ENCODE assay signal across 10 cellular contexts in genomic region chr9:114395196-114395595, GRCh38. TPM values are rescaled to one million over a fixed set of nuclear protein-coding genes. Genes with fewer than 3 reads are reported as not detected.
A peak's percentile ranks its signal among the peaks of the same experiment; 100 is the strongest.
DNase-seq lines count a peak whose midpoint lies in the region.
"Had no signal": no experiment of that assay in that cellular context is flagged by ENCODE, and none has a peak within 500 bp of the region (broad histone marks: within the 10 kb centered on the region; RNA-seq: fewer than 3 reads in every experiment).

No MANE protein-coding gene starts in this region.

- peaks cover 26 to 75% (median 60%) of the 10 kb centered on the region in 5 donors for H3K4me1 ChIP-seq in subcutaneous abdominal adipose tissue (ENCODE audit: control insufficient read depth in 5 of 5, insufficient read depth in 5 of 5, low read length in 5 of 5)

- H3K4me3 ChIP-seq in subcutaneous abdominal adipose tissue (ENCODE audit: low read depth in 1 of 5, low read length in 5 of 5): peak overlapping the region in 4 of 5 donors; percentile 5 to 50 (median 43)

- peak overlapping the region in 3 of 5 donors; percentile 15 to 72 (median 58) for H3K9ac ChIP-seq in subcutaneous abdominal adipose tissue (ENCODE audit: low read length in 5 of 5)

- POLR2A ChIA-PET in activated CD4-positive, alpha-beta memory T cell treated with anti-CD3 and anti-CD28 coated beads, Interleukin-2, amount 10 ng/mL, durations not matched to agents 7 days and 5 days (lab: Charles Lee): interaction anchor here (1.1 to 8.3 kb wide), 2 partner anchors 10 to 28 kb away, joined by 3 to 135 read pairs; partner anchors contain the start of gene AKNA

- intact Hi-C loops in activated CD4-positive, alpha-beta T cell treated with anti-CD3 and anti-CD28 coated beads, Interleukin-2, amount 10 ng/mL, durations not matched to agents 24 days and 14 days (cut with micrococcal nuclease): no loop called here

- no peaks in the 10 kb centered on the region for H3K9me3 Mint-ChIP-seq in activated CD4-positive, alpha-beta T cell treated with anti-CD3 and anti-CD28 coated beads, Interleukin-2, amount 10 ng/mL, durations not matched to agents 24 days and 14 days
- H3K9me3 Mint-ChIP-seq in activated CD4-positive, alpha-beta memory T cell treated with anti-CD3 and anti-CD28 coated beads, Interleukin-2, amount 10 ng/mL, durations not matched to agents 7 days and 5 days: no peaks in the 10 kb centered on the region

- H3K36me3 ChIP-seq in subcutaneous abdominal adipose tissue (ENCODE audit: control insufficient read depth in 5 of 5, insufficient read depth in 5 of 5, low read length in 5 of 5): no peaks in the 10 kb centered on the region

- peaks cover 53% of the 10 kb centered on the region for H3K4me1 Mint-ChIP-seq in activated CD4-positive, alpha-beta T cell treated with anti-CD3 and anti-CD28 coated beads, Interleukin-2, amount 10 ng/mL, durations not matched to agents 24 days and 14 days
- peaks cover 68% of the 10 kb centered on the region for H3K4me1 Mint-ChIP-seq in activated CD4-positive, alpha-beta memory T cell treated with anti-CD3 and anti-CD28 coated beads, Interleukin-2, amount 10 ng/mL, durations not matched to agents 7 days and 5 days

- H3K27me3 ChIP-seq in layer of hippocampus (ENCODE audit: control insufficient read depth, insufficient read depth, low read length) (no peaks in the 10 kb centered on the region), subcutaneous abdominal adipose tissue (ENCODE audit: control insufficient read depth in 5 of 5, insufficient read depth in 4 of 5, low read length in 5 of 5) (no peaks in the 10 kb centered on the region)

- no peaks in the 10 kb centered on the region for H3K9me3 ChIP-seq in subcutaneous abdominal adipose tissue (ENCODE audit: control insufficient read depth in 5 of 5, low read length in 5 of 5)

- peak overlapping the region; percentile 12 for H3K27ac ChIP-seq in layer of hippocampus (ENCODE audit: low read depth, low read length)
- H3K27ac ChIP-seq in subcutaneous abdominal adipose tissue (ENCODE audit: low read depth, low read length): peak overlapping the region; percentile 92

- H3K4me3 Mint-ChIP-seq in activated CD4-positive, alpha-beta T cell treated with anti-CD3 and anti-CD28 coated beads, Interleukin-2, amount 10 ng/mL, durations not matched to agents 24 days and 14 days: peak overlapping the region; percentile 60
- no peak overlapping the region for H3K4me3 Mint-ChIP-seq in activated CD4-positive, alpha-beta memory T cell treated with anti-CD3 and anti-CD28 coated beads, Interleukin-2, amount 10 ng/mL, durations not matched to agents 7 days and 5 days

- no peak for DNase-seq in activated CD4-positive, alpha-beta T cell treated with anti-CD3 and anti-CD28 coated beads, Interleukin-2, amount 10 ng/mL, durations not matched to agents 24 days and 14 days
- no peak for DNase-seq in activated CD4-positive, alpha-beta T cell treated with anti-CD3 and anti-CD28 coated beads for 4 hours
- DNase-seq in activated CD4-positive, alpha-beta memory T cell treated with anti-CD3 and anti-CD28 coated beads, Interleukin-2, amount 10 ng/mL, durations not matched to agents 7 days and 5 days: no peak
- DNase-seq in OCI-M2 (lab: John Stamatoyannopoulos, UW; ENCODE audit: unreplicated experiment) (no peak), NCI-H1694 (lab: John Stamatoyannopoulos, UW) (no peak), mesenteric fat pad (ENCODE audit: low spot score) (no peak)
- DNase-seq: NCI-H774; stimulated activated CD4-positive, alpha-beta T cell treated with anti-CD3 and anti-CD28 coated beads, Interleukin-2, amount 100 ng/mL, for 24 hours had no signal

- H3K27ac Mint-ChIP-seq in activated CD4-positive, alpha-beta T cell treated with anti-CD3 and anti-CD28 coated beads, Interleukin-2, amount 10 ng/mL, durations not matched to agents 24 days and 14 days: peak overlapping the region; percentile 69
- H3K27ac Mint-ChIP-seq in activated CD4-positive, alpha-beta memory T cell treated with anti-CD3 and anti-CD28 coated beads, Interleukin-2, amount 10 ng/mL, durations not matched to agents 7 days and 5 days: peak overlapping the region; percentile 45

- H3K27me3 Mint-ChIP-seq in activated CD4-positive, alpha-beta T cell treated with anti-CD3 and anti-CD28 coated beads, Interleukin-2, amount 10 ng/mL, durations not matched to agents 24 days and 14 days: no peaks in the 10 kb centered on the region
- no peaks in the 10 kb centered on the region for H3K27me3 Mint-ChIP-seq in activated CD4-positive, alpha-beta memory T cell treated with anti-CD3 and anti-CD28 coated beads, Interleukin-2, amount 10 ng/mL, durations not matched to agents 7 days and 5 days

- CTCF ChIA-PET in activated CD4-positive, alpha-beta memory T cell treated with anti-CD3 and anti-CD28 coated beads, Interleukin-2, amount 10 ng/mL, durations not matched to agents 7 days and 5 days (lab: Charles Lee): interaction anchor here (0.9 to 4.1 kb wide), 3 partner anchors 8 to 257 kb away, joined by 3 to 29 read pairs (median 4); partner anchors contain the start of gene AKNA

- peaks cover 35% of the 10 kb centered on the region for H3K36me3 Mint-ChIP-seq in activated CD4-positive, alpha-beta T cell treated with anti-CD3 and anti-CD28 coated beads, Interleukin-2, amount 10 ng/mL, durations not matched to agents 24 days and 14 days (ENCODE audit: low read depth)
- peaks cover 45% of the 10 kb centered on the region for H3K36me3 Mint-ChIP-seq in activated CD4-positive, alpha-beta memory T cell treated with anti-CD3 and anti-CD28 coated beads, Interleukin-2, amount 10 ng/mL, durations not matched to agents 7 days and 5 days (ENCODE audit: low read depth)

RNA-seq across cellular contexts. Expression of gene AKNA, which starts 7.4 kb away (rescaled TPM):
- 149 and 150 TPM in 2 replicates for total RNA-seq in activated CD4-positive, alpha-beta T cell treated with anti-CD3 and anti-CD28 coated beads, Interleukin-2, amount 10 ng/mL, durations not matched to agents 24 days and 14 days
- 100 to 1,000 TPM; 350 to 355 TPM for total RNA-seq in activated CD4-positive, alpha-beta memory T cell treated with anti-CD3 and anti-CD28 coated beads, Interleukin-2, amount 10 ng/mL, durations not matched to agents 7 days and 5 days
- 44.9 TPM for total RNA-seq in mesenteric fat pad
